13 cellular contexts compared by ENCODE assay signal in the genomic region with DNA sequence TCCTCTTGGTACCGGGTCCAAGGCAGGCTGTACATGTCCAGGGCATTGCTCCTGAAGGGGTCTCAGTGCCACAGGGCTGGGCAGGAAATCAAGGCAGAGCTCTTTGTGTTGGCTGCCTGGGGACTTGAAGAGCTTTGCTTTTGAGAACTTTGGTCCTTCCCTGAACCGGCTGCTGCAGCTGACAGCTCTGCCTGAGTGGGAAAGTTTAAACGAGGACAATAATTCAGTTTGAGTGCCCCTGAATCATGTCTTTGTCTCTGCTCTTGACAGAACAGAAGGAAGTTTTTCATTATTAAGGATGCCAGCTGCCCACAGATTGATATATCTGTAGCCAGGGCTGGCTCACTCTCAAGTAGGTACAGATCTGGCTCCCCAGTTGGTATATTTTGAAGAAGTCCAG.
"Had no signal": no experiment of that assay in that cellular context is flagged by ENCODE, and none has a peak within 500 bp of the region (broad histone marks: within the 10 kb centered on the region; RNA-seq: fewer than 3 reads in every experiment).

No MANE protein-coding gene starts in this region.

- H3K27me3 ChIP-seq: adrenal gland, cardiac muscle cell, heart left ventricle, sigmoid colon, spleen had no signal

- H3K4me3 ChIP-seq: adrenal gland, cardiac muscle cell, heart left ventricle, sigmoid colon, spleen had no signal

- H3K27ac ChIP-seq: adrenal gland, cardiac muscle cell, epithelial cell of prostate, heart left ventricle, sigmoid colon, spleen had no signal

- ATAC-seq: heart left ventricle; stimulated activated naive CD8-positive, alpha-beta T cell treated with anti-CD3 and anti-CD28 coated beads, Interleukin-15, amount 100 ng/mL, for 72 hours; WTC11 had no signal

- H3K36me3 ChIP-seq: adrenal gland, cardiac muscle cell, heart left ventricle, sigmoid colon, spleen had no signal

- H3K4me1 ChIP-seq: adrenal gland, spleen had no signal

- DNase-seq: activated CD4-positive, alpha-beta memory T cell treated with anti-CD3 and anti-CD28 coated beads, Interleukin-2, amount 10 ng/mL, durations not matched to agents 7 days and 5 days; activated CD4-positive, alpha-beta T cell treated with anti-CD3 and anti-CD28 coated beads for 4 hours; activated effector memory CD4-positive, alpha-beta T cell treated with Interleukin-2 at 50 U/mL for 16 hours; activated T-cell treated with anti-CD3 and anti-CD28 coated beads, Interleukin-2, amount 50 U/mL, for 24 hours; adrenal gland; heart left ventricle; immature natural killer cell; sigmoid colon; spleen; stimulated activated naive CD8-positive, alpha-beta T cell treated with anti-CD3 and anti-CD28 coated beads, Interleukin-15, amount 100 ng/mL, for 72 hours had no signal

- H3K9me3 ChIP-seq: adrenal gland, heart left ventricle, sigmoid colon, spleen had no signal
